22 cellular contexts compared by ENCODE assay signal in genomic region chr17:77946900-77947643, GRCh38. TPM values are rescaled to one million over a fixed set of nuclear protein-coding genes. Genes with fewer than 3 reads are reported as not detected.
DNase-seq lines count a peak whose midpoint lies in the region; ATAC-seq, FAIRE-seq and TF ChIP-seq lines count a peak whose summit lies in the region.
"Had no signal": no experiment of that assay in that cellular context is flagged by ENCODE, and none has a peak within 500 bp of the region (broad histone marks: within the 10 kb centered on the region; RNA-seq: fewer than 3 reads in every experiment).

No MANE protein-coding gene starts in this region.

- no peaks in the 10 kb centered on the region for H3K4me1 Mint-ChIP-seq in stimulated activated naive CD8-positive, alpha-beta T cell treated with anti-CD3 and anti-CD28 coated beads, Interleukin-15, Interleukin-2, amounts not matched to agents 100 ng/mL and 50 ng/mL, for 24 hours (ENCODE audit: low read depth)
- H3K4me1 Mint-ChIP-seq in stimulated activated naive CD8-positive, alpha-beta T cell treated with anti-CD3 and anti-CD28 coated beads, Interleukin-15, amount 100 ng/mL, for 72 hours, result peaks cover 1% of the 10 kb centered on the region

- H3K4me3 ChIP-seq in body of pancreas, result no peak overlapping the region
- no peak overlapping the region for H3K4me3 ChIP-seq in aorta (ENCODE audit: low read length in 2 of 2)
- H3K4me3 ChIP-seq: BLaER1 had no signal

- H3K36me3 Mint-ChIP-seq in stimulated activated naive CD8-positive, alpha-beta T cell treated with anti-CD3 and anti-CD28 coated beads, Interleukin-15, Interleukin-2, amounts not matched to agents 100 ng/mL and 50 ng/mL, for 24 hours (ENCODE audit: low read depth), result no peaks in the 10 kb centered on the region

- FAIRE-seq in urothelium cell line (lab: Jason Lieb, UNC), result peak; percentile 63
- FAIRE-seq: A204.1, D721Med, GM12892, GM18507, H1 had no signal

- peak overlapping the region; percentile 3 for H3K27ac Mint-ChIP-seq in stimulated activated naive CD8-positive, alpha-beta T cell treated with anti-CD3 and anti-CD28 coated beads, Interleukin-15, Interleukin-2, amounts not matched to agents 100 ng/mL and 50 ng/mL, for 24 hours
- H3K27ac Mint-ChIP-seq in stimulated activated naive CD8-positive, alpha-beta T cell treated with anti-CD3 and anti-CD28 coated beads, Interleukin-15, amount 100 ng/mL, for 72 hours, result no peak overlapping the region

- peaks cover 22% of the 10 kb centered on the region for H3K27me3 Mint-ChIP-seq in stimulated activated naive CD8-positive, alpha-beta T cell treated with anti-CD3 and anti-CD28 coated beads, Interleukin-15, Interleukin-2, amounts not matched to agents 100 ng/mL and 50 ng/mL, for 24 hours
- H3K27me3 Mint-ChIP-seq in stimulated activated naive CD8-positive, alpha-beta T cell treated with anti-CD3 and anti-CD28 coated beads, Interleukin-15, amount 100 ng/mL, for 72 hours, result no peaks in the 10 kb centered on the region

- no peaks in the 10 kb centered on the region for H3K9me3 ChIP-seq in body of pancreas
- H3K9me3 ChIP-seq in aorta (ENCODE audit: control insufficient read depth, low read length), result no peaks in the 10 kb centered on the region
- H3K9me3 ChIP-seq: BLaER1 had no signal

- WGBS in body of pancreas, 2 donors, result 62 to 75% methylated on average over 6 of the region's 6 CpGs
- 88 to 95% methylated on average over 6 of the region's 6 CpGs for WGBS in aorta, 2 donors

- no peak overlapping the region for H3K27ac ChIP-seq in body of pancreas
- H3K27ac ChIP-seq in aorta (ENCODE audit: low read depth in 1 of 2, low read length in 2 of 2), result no peak overlapping the region
- H3K27ac ChIP-seq: BLaER1, KMS-11 had no signal

- no peak for DNase-seq in stimulated activated naive CD8-positive, alpha-beta T cell treated with anti-CD3 and anti-CD28 coated beads, Interleukin-15, amount 100 ng/mL, for 72 hours
- DNase-seq in SK-MEL-5 (ENCODE audit: low read depth, low spot score), result peak; percentile 39
- peak; percentile 52 for DNase-seq in globus pallidus (ENCODE audit: low spot score)
- DNase-seq in urothelium cell line (ENCODE audit: low spot score), result no peak
- no peak for DNase-seq in dermis blood vessel endothelial cell
- DNase-seq in body of pancreas, result no peak
- DNase-seq in aorta, result no peak
- DNase-seq: NCI-H1092; NCI-H146; NCI-H2081; NK-92 treated with Interleukin-12 subunit alpha and Interleukin-12 subunit beta, amount 100 ng/mL, for 24 hours; PC-3; RPMI8226; SHP77 treated with DMSO at 0.1 percent for 48 hours had no signal

- in situ Hi-C loops in SK-MEL-5 (cut with HindIII; ENCODE audit: low pct_unique_long_range_greater_than_20kb, low sequenced_read_pairs), result no loop called here

- no peaks in the 10 kb centered on the region for H3K27me3 ChIP-seq in body of pancreas
- H3K27me3 ChIP-seq in aorta (ENCODE audit: control insufficient read depth in 1 of 2, insufficient read depth in 2 of 2, low read length in 1 of 2), result no peaks in the 10 kb centered on the region
- H3K27me3 ChIP-seq: BLaER1 had no signal

- H3K4me3 Mint-ChIP-seq in stimulated activated naive CD8-positive, alpha-beta T cell treated with anti-CD3 and anti-CD28 coated beads, Interleukin-15, Interleukin-2, amounts not matched to agents 100 ng/mL and 50 ng/mL, for 24 hours, result no peak overlapping the region
- no peak overlapping the region for H3K4me3 Mint-ChIP-seq in stimulated activated naive CD8-positive, alpha-beta T cell treated with anti-CD3 and anti-CD28 coated beads, Interleukin-15, amount 100 ng/mL, for 72 hours

- intact Hi-C loops in body of pancreas (cut with DNase I) (no loop called here), aorta (cut with DNase I) (no loop called here)

- no peak for ATAC-seq in stimulated activated naive CD8-positive, alpha-beta T cell treated with anti-CD3 and anti-CD28 coated beads, Interleukin-15, amount 100 ng/mL, for 72 hours
- ATAC-seq in body of pancreas (no peak), aorta (ENCODE audit: low FRiP score) (no peak)
- ATAC-seq: PC-3 had no signal

- no peak for TF ChIP-seq POLR2A in body of pancreas (IDR thresholded peaks at IDR 0.05)

- no peaks in the 10 kb centered on the region for H3K36me3 ChIP-seq in body of pancreas (replicated peaks in 1 of 2; ENCODE audit: insufficient read depth in 1 of 2, low read depth in 2 of 2)
- no peaks in the 10 kb centered on the region for H3K36me3 ChIP-seq in aorta (ENCODE audit: control insufficient read depth in 1 of 2, insufficient read depth in 2 of 2, low read length in 1 of 2)
- H3K36me3 ChIP-seq: BLaER1 had no signal

- H3K4me1 ChIP-seq in body of pancreas (peaks cover 2% of the 10 kb centered on the region), aorta (ENCODE audit: control insufficient read depth in 1 of 2, insufficient read depth in 2 of 2, low read length in 2 of 2) (no peaks in the 10 kb centered on the region)
- H3K4me1 ChIP-seq: BLaER1 had no signal

- H3K9me3 Mint-ChIP-seq in stimulated activated naive CD8-positive, alpha-beta T cell treated with anti-CD3 and anti-CD28 coated beads, Interleukin-15, Interleukin-2, amounts not matched to agents 100 ng/mL and 50 ng/mL, for 24 hours, result no peaks in the 10 kb centered on the region
- H3K9me3 Mint-ChIP-seq in stimulated activated naive CD8-positive, alpha-beta T cell treated with anti-CD3 and anti-CD28 coated beads, Interleukin-15, amount 100 ng/mL, for 72 hours, result peaks cover 0 to 7% of the 10 kb centered on the region in 2 donors

- no peak for TF ChIP-seq CTCF in body of pancreas (IDR thresholded peaks at IDR 0.05)

RNA-seq across cellular contexts. Expression of gene TNRC6C, which starts 11.4 kb away (rescaled TPM):
- 6.9 and 7.5 TPM in 2 replicates for total RNA-seq in SK-MEL-5 (2014; rRNA removed; shearing (Covaris generic))
- polyA plus RNA-seq in SK-MEL-5 (2015; cell fraction: cytosol; rRNA removed), result 9.5 and 12.5 TPM in 2 replicates
- 12.9 and 13.5 TPM in 2 replicates for polyA plus RNA-seq in SK-MEL-5 (2015; cell fraction: nucleus; rRNA removed)
- total RNA-seq in dermis blood vessel endothelial cell (8.2 and 13.1 TPM in 2 replicates), body of pancreas (10 to 100 TPM in 1 of 2 donors, 1 to 10 TPM in 1; 4.9 to 13.5 TPM), aorta (10 to 100 TPM; 45.7 to 62.2 TPM)
- 10 to 100 TPM in 1 of 2 donors, 1 to 10 TPM in 1; 3.3 to 11.6 TPM for polyA plus RNA-seq in aorta

Comparison
In these comparisons a context has a peak if more than half of its experiments do, and no peak if none do; other contexts are left out.
1. DNase-seq: peak in SK-MEL-5 (single experiment) and globus pallidus (single experiment); none in stimulated activated naive CD8-positive, alpha-beta T cell treated with anti-CD3 and anti-CD28 coated beads, Interleukin-15, amount 100 ng/mL, for 72 hours (0 of 2), urothelium cell line (single experiment), dermis blood vessel endothelial cell (single experiment), body of pancreas (0 of 4) and aorta (0 of 2).